ENCODE assay signal across 8 cellular contexts in genomic region chr1:63592536-63593302, GRCh38. TPM values are rescaled to one million over a fixed set of nuclear protein-coding genes. Genes with fewer than 3 reads are reported as not detected.
DNase-seq lines count a peak whose midpoint lies in the region; ATAC-seq and TF ChIP-seq lines count a peak whose summit lies in the region.

No MANE protein-coding gene starts in this region.

- 0 out of 2 replicates have a peak, but pooled peaks cover 3% of the 10 kb centered on the region for H3F3A ChIP-seq in GM23338 (replicated peaks; ENCODE audit: low read depth)

- H3K79me2 ChIP-seq in GM23338 (replicated peaks; ENCODE audit: insufficient read depth), result peaks cover 6% of the 10 kb centered on the region

- H3K4me1 ChIP-seq in GM23338 (ENCODE audit: insufficient read depth) (peaks cover 6% of the 10 kb centered on the region), skeletal muscle satellite cell (ENCODE audit: control insufficient read depth, insufficient read depth, low read length) (peaks cover 8% of the 10 kb centered on the region)

- H3K9me3 ChIP-seq in skeletal muscle satellite cell (replicated peaks; ENCODE audit: low read length), result no peaks in the 10 kb centered on the region

- CTCF ChIA-PET in activated CD4-positive, alpha-beta T cell treated with anti-CD3 and anti-CD28 coated beads, Interleukin-2, amount 10 ng/mL, durations not matched to agents 7 days and 5 days (lab: Charles Lee), result interaction anchor here (1.0 to 1.7 kb wide), 2 partner anchors 10 to 11 kb away, joined by 3 to 4 read pairs; no protein-coding TSS in a partner anchor

- no peaks in the 10 kb centered on the region for H3K9me2 ChIP-seq in GM23338 (ENCODE audit: insufficient read depth)

- 0 out of 2 replicates have a peak, but pooled peaks cover 4% of the 10 kb centered on the region for H4K20me1 ChIP-seq in GM23338 (replicated peaks; ENCODE audit: insufficient read depth)

- H3K9ac ChIP-seq in skeletal muscle satellite cell (ENCODE audit: low read depth, low read length), result peak overlapping the region; percentile 87

- peak overlapping the region; percentile 78 for H2AFZ ChIP-seq in GM23338

- H3K27me3 ChIP-seq in GM23338 (ENCODE audit: insufficient read depth), result peaks cover 10% of the 10 kb centered on the region; the same call in 1 of the 2 replicates
- no peaks in the 10 kb centered on the region for H3K27me3 ChIP-seq in skeletal muscle satellite cell (ENCODE audit: control insufficient read depth, insufficient read depth, low read length)

- no peak; the same call in 1 of the 3 replicates for ATAC-seq in GM23338

- H3K4me2 ChIP-seq in GM23338 (peak overlapping the region; percentile 75), skeletal muscle satellite cell (ENCODE audit: low read length) (peak overlapping the region; percentile 92)

- H3K27ac Mint-ChIP-seq in GM23338, result no peak overlapping the region
- H3K27ac Mint-ChIP-seq in activated CD4-positive, alpha-beta T cell treated with anti-CD3 and anti-CD28 coated beads, Interleukin-2, amount 10 ng/mL, durations not matched to agents 7 days and 5 days, result peak overlapping the region; percentile 98

- H3K27ac ChIP-seq in 22Rv1 (peak overlapping the region; percentile 73), GM23338 (ENCODE audit: low read depth) (no peak overlapping the region)

- no peaks in the 10 kb centered on the region for H3K9me3 Mint-ChIP-seq in GM23338
- H3K9me3 Mint-ChIP-seq in activated CD4-positive, alpha-beta T cell treated with anti-CD3 and anti-CD28 coated beads, Interleukin-2, amount 10 ng/mL, durations not matched to agents 7 days and 5 days, result no peaks in the 10 kb centered on the region

- peaks cover 11% of the 10 kb centered on the region for H3K27me3 Mint-ChIP-seq in GM23338 (ENCODE audit: insufficient read depth, low read depth, poor library complexity)
- H3K27me3 Mint-ChIP-seq in activated CD4-positive, alpha-beta T cell treated with anti-CD3 and anti-CD28 coated beads, Interleukin-2, amount 10 ng/mL, durations not matched to agents 7 days and 5 days, result no peaks in the 10 kb centered on the region

- no peaks in the 10 kb centered on the region for H3K36me3 ChIP-seq in GM23338 (ENCODE audit: insufficient read depth)
- no peaks in the 10 kb centered on the region for H3K36me3 ChIP-seq in skeletal muscle satellite cell (ENCODE audit: insufficient read depth, low read length)

- peak overlapping the region; percentile 92 for H3K4me3 Mint-ChIP-seq in GM23338
- peak overlapping the region; percentile 93 for H3K4me3 Mint-ChIP-seq in activated CD4-positive, alpha-beta T cell treated with anti-CD3 and anti-CD28 coated beads, Interleukin-2, amount 10 ng/mL, durations not matched to agents 7 days and 5 days

- DNase-seq in GM23338 (ENCODE audit: low spot score) (peak; percentile 90), HuH-7.5 (ENCODE audit: low spot score) (no peak), HCEC 1CT (no peak), GOT3 (lab: John Stamatoyannopoulos, UW) (no peak)
- peak; percentile 47 for DNase-seq in activated CD4-positive, alpha-beta T cell treated with anti-CD3 and anti-CD28 coated beads, Interleukin-2, amount 10 ng/mL, durations not matched to agents 7 days and 5 days

- TF ChIP-seq CTCF in 22Rv1 (IDR thresholded peaks at IDR 0.05) (no peak), GM23338 (conservative IDR thresholded peaks at IDR 0.05; ENCODE audit: low read depth in 2 of 2) (no peak)

- POLR2A ChIA-PET in activated CD4-positive, alpha-beta T cell treated with anti-CD3 and anti-CD28 coated beads, Interleukin-2, amount 10 ng/mL, durations not matched to agents 7 days and 5 days (lab: Charles Lee), result no interaction called here

- H3K4me1 Mint-ChIP-seq in GM23338, result peaks cover 3% of the 10 kb centered on the region; the same call in 2 of the 3 replicates
- peaks cover 39% of the 10 kb centered on the region for H3K4me1 Mint-ChIP-seq in activated CD4-positive, alpha-beta T cell treated with anti-CD3 and anti-CD28 coated beads, Interleukin-2, amount 10 ng/mL, durations not matched to agents 7 days and 5 days

- H3K4me3 ChIP-seq in GM23338 (peak overlapping the region; percentile 95), iPS-11a (ENCODE audit: low read depth, low read length) (peak overlapping the region; percentile 88), skeletal muscle satellite cell (ENCODE audit: low read length) (peak overlapping the region; percentile 98)

- no peaks in the 10 kb centered on the region for H3K36me3 Mint-ChIP-seq in GM23338 (ENCODE audit: low read depth)
- peaks cover 12% of the 10 kb centered on the region for H3K36me3 Mint-ChIP-seq in activated CD4-positive, alpha-beta T cell treated with anti-CD3 and anti-CD28 coated beads, Interleukin-2, amount 10 ng/mL, durations not matched to agents 7 days and 5 days (ENCODE audit: low read depth)

TF ChIP-seq in GM23338, 12 proteins besides CTCF, POLR2A, EP300 and RAD21 (continues in another document):
- no peak for TF ChIP-seq EZH2phosphoT487 (IDR thresholded peaks at IDR 0.05; ENCODE audit: unreplicated experiment)
- no peak for TF ChIP-seq JUNB (IDR thresholded peaks at IDR 0.05; ENCODE audit: unreplicated experiment)
- TF ChIP-seq ETS1 (IDR thresholded peaks at IDR 0.05), result no peak
- no peak for TF ChIP-seq ZNF114 (CRISPR knock-in tag; IDR thresholded peaks at IDR 0.05)
- no peak for TF ChIP-seq ZNF331 (CRISPR knock-in tag; IDR thresholded peaks at IDR 0.05; ENCODE audit: low read depth)
- no peak for TF ChIP-seq POLR2AphosphoS5 (IDR thresholded peaks at IDR 0.05; ENCODE audit: low read depth)
- TF ChIP-seq NANOG (IDR thresholded peaks at IDR 0.05; ENCODE audit: borderline replicate concordance), result no peak

RNA-seq across cellular contexts. Expression of gene PGM1, which starts 0.5 kb away (rescaled TPM):
- total RNA-seq in GM23338 (2014; rRNA removed; shearing (Covaris generic)), result 68.9 and 71.9 TPM in 2 replicates
- polyA plus RNA-seq in GM23338 (2016; fragmentation: Nextera tagmentation; extraction: Ambion mirVana), result 17.4 and 20.9 TPM in 2 replicates
- total RNA-seq in activated CD4-positive, alpha-beta T cell treated with anti-CD3 and anti-CD28 coated beads, Interleukin-2, amount 10 ng/mL, durations not matched to agents 7 days and 5 days, result 10 to 100 TPM; 37.0 to 38.7 TPM
- total RNA-seq in skeletal muscle satellite cell (2012; rRNA removed), result 92.0 and 115 TPM in 2 replicates

Comparison
In these comparisons a context has a peak if more than half of its experiments do, and no peak if none do; other contexts are left out.
1. DNase-seq: peak in GM23338 (single experiment) and activated CD4-positive, alpha-beta T cell treated with anti-CD3 and anti-CD28 coated beads, Interleukin-2, amount 10 ng/mL, durations not matched to agents 7 days and 5 days (single experiment); none in HuH-7.5 (single experiment), HCEC 1CT (single experiment) and GOT3 (single experiment).
2. Peak in every context shown above with its lines, with median percentiles within 50 percentile points of each other: H3K4me3 ChIP-seq.